In the genomic region with DNA sequence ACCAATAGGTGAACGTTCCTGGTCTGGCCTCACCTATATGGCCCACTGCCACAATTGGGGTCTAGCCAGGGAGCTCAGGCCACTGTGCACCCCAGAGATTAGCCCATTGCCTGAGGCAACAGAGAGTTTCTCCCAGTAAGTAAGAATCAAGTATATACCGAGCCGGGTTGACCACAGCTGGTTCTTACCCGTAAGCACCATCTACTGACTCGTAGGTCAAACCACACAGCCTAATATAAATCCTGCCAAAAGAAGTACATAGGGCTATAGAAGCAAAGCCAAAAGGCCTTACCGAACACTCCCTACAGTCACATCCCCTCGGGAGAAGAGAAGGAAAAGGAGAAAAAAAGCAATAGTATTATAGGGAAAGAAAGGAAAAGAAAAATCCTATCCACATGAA, we compare ENCODE assay signal across 27 cellular contexts.
"Had no signal": no experiment of that assay in that cellular context is flagged by ENCODE, and none has a peak within 500 bp of the region (broad histone marks: within the 10 kb centered on the region; RNA-seq: fewer than 3 reads in every experiment).

No MANE protein-coding gene starts in this region.

- H3K4me1 ChIP-seq: ascending aorta, breast epithelium, colonic mucosa, foreskin keratinocyte, gastrocnemius medialis had no signal

- H3K27ac ChIP-seq: ascending aorta, breast epithelium, cardiac muscle cell, colonic mucosa, dorsolateral prefrontal cortex, foreskin keratinocyte, gastrocnemius medialis, VCaP had no signal

- DNase-seq: activated CD4-positive, alpha-beta memory T cell treated with anti-CD3 and anti-CD28 coated beads, Interleukin-2, amount 10 ng/mL, durations not matched to agents 7 days and 5 days; activated CD4-positive, alpha-beta T cell treated with anti-CD3 and anti-CD28 coated beads for 1 hour; activated CD4-positive, alpha-beta T cell treated with anti-CD3 and anti-CD28 coated beads for 4 hours; activated CD4-positive, alpha-beta T cell treated with anti-CD3 and anti-CD28 coated beads, Interleukin-2, amount 10 ng/mL, durations not matched to agents 7 days and 5 days; activated CD4-positive, alpha-beta T cell treated with anti-CD3 and anti-CD28 coated beads, Interleukin-2, amount 50 U/mL, for 4 hours; activated CD8-positive, alpha-beta memory T cell treated with anti-CD3 and anti-CD28 coated beads, Interleukin-2, amount 50 U/mL, for 48 hours; activated gamma-delta T cell; activated naive CD4-positive, alpha-beta T cell; activated naive CD4-positive, alpha-beta T cell treated with anti-CD3 and anti-CD28 coated beads, Interleukin-2, amount 10 ng/mL, durations not matched to agents 7 days and 5 days; activated naive CD8-positive, alpha-beta T cell treated with anti-CD3 and anti-CD28 coated beads, Interleukin-2, amount 10 ng/mL, durations not matched to agents 7 days and 5 days; activated T-cell treated with anti-CD3 and anti-CD28 coated beads for 4 hours; activated T-cell treated with anti-CD3 and anti-CD28 coated beads, Interleukin-2, amount 50 U/mL, for 24 hours; activated T-cell treated with anti-CD3 and anti-CD28 coated beads, Interleukin-2, amount 50 U/mL, for 72 hours; central memory CD4-positive, alpha-beta T cell; cerebellar nuclear complex; colonic mucosa; dorsolateral prefrontal cortex; effector memory CD4-positive, alpha-beta T cell; endodermal cell; foreskin keratinocyte; gastrocnemius medialis; glutamatergic neuron; T-helper 2 cell had no signal

- H3K4me3 ChIP-seq: ascending aorta, breast epithelium, cardiac muscle cell, colonic mucosa, dorsolateral prefrontal cortex, gastrocnemius medialis had no signal

- H3K36me3 ChIP-seq: ascending aorta, breast epithelium, cardiac muscle cell, colonic mucosa, gastrocnemius medialis had no signal

- H3K9me3 ChIP-seq: ascending aorta, breast epithelium, colonic mucosa, gastrocnemius medialis had no signal

- H3K27me3 ChIP-seq: ascending aorta, breast epithelium, cardiac muscle cell, colonic mucosa, dorsolateral prefrontal cortex, gastrocnemius medialis had no signal
